In genomic region chr9:137358126-137358525, GRCh38 we compare ENCODE assay signal across 28 cellular contexts.
"Had no signal": no experiment of that assay in that cellular context is flagged by ENCODE, and none has a peak within 500 bp of the region (broad histone marks: within the 10 kb centered on the region; RNA-seq: fewer than 3 reads in every experiment).

No MANE protein-coding gene starts in this region.

- H3K27ac ChIP-seq: dorsolateral prefrontal cortex, epithelial cell of prostate, foreskin keratinocyte, left ventricle myocardium inferior, lower lobe of right lung, neural progenitor cell, parathyroid adenoma, psoas muscle, spleen had no signal

- H3K27me3 Mint-ChIP-seq: memory B cell; natural killer cell treated with Interleukin-12 subunit alpha and Interleukin-12 subunit beta and Interleukin-15 and Interleukin-18, amount 100 ng/mL, for 72 hours; stimulated activated memory B cell treated with anti-CD40 and anti-IgM and Interleukin-4, amounts not matched to agents 10 μg/mL and 1 μg/mL and 100 μg/mL, for 72 hours; stimulated activated naive CD8-positive, alpha-beta T cell treated with anti-CD3 and anti-CD28 coated beads, Interleukin-15, amount 100 ng/mL, for 72 hours had no signal

- H3K4me2 ChIP-seq: neural progenitor cell had no signal

- H3K36me3 ChIP-seq: lower lobe of right lung, neural progenitor cell had no signal

- H3K4me3 Mint-ChIP-seq: immature natural killer cell; memory B cell; natural killer cell treated with Interleukin-12 subunit alpha and Interleukin-12 subunit beta and Interleukin-15 and Interleukin-18, amount 100 ng/mL, for 72 hours; neural progenitor cell; stimulated activated memory B cell treated with anti-CD40 and anti-IgM and Interleukin-4, amounts not matched to agents 10 μg/mL and 1 μg/mL and 100 μg/mL, for 72 hours; stimulated activated naive CD8-positive, alpha-beta T cell treated with anti-CD3 and anti-CD28 coated beads, Interleukin-15, amount 100 ng/mL, for 72 hours had no signal

- H3K4me1 ChIP-seq: foreskin keratinocyte, neural progenitor cell, parathyroid adenoma, psoas muscle had no signal

- ATAC-seq: foreskin keratinocyte; left cardiac atrium; lower lobe of right lung; natural killer cell treated with Interleukin-12 subunit alpha and Interleukin-12 subunit beta and Interleukin-15 and Interleukin-18, amount 100 ng/mL, for 72 hours; psoas muscle; sciatic nerve; stimulated activated memory B cell treated with anti-CD40 and anti-IgM and Interleukin-4, amounts not matched to agents 10 μg/mL and 1 μg/mL and 100 μg/mL, for 72 hours; stimulated activated naive CD8-positive, alpha-beta T cell treated with anti-CD3 and anti-CD28 coated beads, Interleukin-15, amount 100 ng/mL, for 72 hours had no signal

- FAIRE-seq: endometrium, keratinocyte, urothelium cell line had no signal

- H3K27ac Mint-ChIP-seq: immature natural killer cell; memory B cell; natural killer cell treated with Interleukin-12 subunit alpha and Interleukin-12 subunit beta and Interleukin-15 and Interleukin-18, amount 100 ng/mL, for 72 hours; neural progenitor cell; stimulated activated memory B cell treated with anti-CD40 and anti-IgM and Interleukin-4, amounts not matched to agents 10 μg/mL and 1 μg/mL and 100 μg/mL, for 72 hours; stimulated activated naive CD8-positive, alpha-beta T cell treated with anti-CD3 and anti-CD28 coated beads, Interleukin-15, amount 100 ng/mL, for 72 hours had no signal

- H2AFZ ChIP-seq: neural progenitor cell, parathyroid adenoma had no signal

- H3K4me1 Mint-ChIP-seq: memory B cell; neural progenitor cell; stimulated activated memory B cell treated with anti-CD40 and anti-IgM and Interleukin-4, amounts not matched to agents 10 μg/mL and 1 μg/mL and 100 μg/mL, for 72 hours; stimulated activated naive CD8-positive, alpha-beta T cell treated with anti-CD3 and anti-CD28 coated beads, Interleukin-15, amount 100 ng/mL, for 72 hours had no signal

- H3K9me3 Mint-ChIP-seq: natural killer cell treated with Interleukin-12 subunit alpha and Interleukin-12 subunit beta and Interleukin-15 and Interleukin-18, amount 100 ng/mL, for 72 hours had no signal

- H3K79me2 ChIP-seq: parathyroid adenoma had no signal

- DNase-seq: cortex of kidney; dorsolateral prefrontal cortex; effector memory CD4-positive, alpha-beta T cell; foreskin keratinocyte; immature natural killer cell; left cardiac atrium; left ventricle myocardium inferior; lower lobe of right lung; midbrain; occipital lobe; psoas muscle; retina; spleen; stimulated activated CD4-positive, alpha-beta T cell treated with anti-CD3 and anti-CD28 coated beads, Interleukin-15, amount 100 ng/mL, for 24 hours; stimulated activated CD4-positive, alpha-beta T cell treated with anti-CD3 and anti-CD28 coated beads, Interleukin-1b, Interleukin-23, amount 100 ng/mL, for 48 hours; stimulated activated CD4-positive, alpha-beta T cell treated with anti-CD3 and anti-CD28 coated beads, Interleukin-4, amount 100 ng/mL, for 24 hours; stimulated activated naive CD8-positive, alpha-beta T cell treated with anti-CD3 and anti-CD28 coated beads, Interleukin-15, amount 100 ng/mL, for 72 hours; trophoblast cell had no signal

- H3K27me3 ChIP-seq: dorsolateral prefrontal cortex, foreskin keratinocyte, neural progenitor cell, spleen had no signal

- H3K4me3 ChIP-seq: dorsolateral prefrontal cortex, left ventricle myocardium inferior, lower lobe of right lung, neural progenitor cell, psoas muscle, spleen had no signal
